1 cellular context compared by ENCODE assay signal in genomic region chr2:28527196-28527595, GRCh38.
TF ChIP-seq lines count a peak whose summit lies in the region.

No MANE protein-coding gene starts in this region.

TF ChIP-seq in HepG2, 621 proteins besides CTCF, POLR2A, EP300 and RAD21:
- no peak for TF ChIP-seq ZNF326 (CRISPR knock-in tag; IDR thresholded peaks at IDR 0.05; ENCODE audit: borderline replicate concordance)
- 0 out of 2 replicates have a peak, but pooled peaks have one; percentile 45 for TF ChIP-seq EED (CRISPR knock-in tag; IDR thresholded peaks at IDR 0.05)
